ENCODE assay signal across 9 cellular contexts in genomic region chr7:247636-248035, GRCh38. TPM values are rescaled to one million over a fixed set of nuclear protein-coding genes. Genes with fewer than 3 reads are reported as not detected.
"Had no signal": no experiment of that assay in that cellular context is flagged by ENCODE, and none has a peak within 500 bp of the region (broad histone marks: within the 10 kb centered on the region; RNA-seq: fewer than 3 reads in every experiment).

No MANE protein-coding gene starts in this region.

- H3K9ac ChIP-seq: GM23248 had no signal

- H3K4me2 ChIP-seq: GM23338 had no signal

- H2AFZ ChIP-seq: GM23248, GM23338 had no signal

- H3K4me1 ChIP-seq: HAP-1 had no signal

- H3K27ac ChIP-seq: GM23248 had no signal

- H3K4me3 ChIP-seq: GM23248, GM23338, HAP-1 had no signal

- H3K9me3 ChIP-seq: HAP-1 had no signal

- H3K36me3 ChIP-seq: HAP-1 had no signal

- DNase-seq: GM23248, GOT3, H7, H9, HCEC 1CT, HFFc6 had no signal

RNA-seq across cellular contexts. Expression of gene FOXL3, which starts 42.3 kb away (rescaled TPM):
- polyA plus RNA-seq: GM23248, GM23338, H1 had no signal
